Comparison of ENCODE assay signal across 8 cellular contexts in the genomic region with DNA sequence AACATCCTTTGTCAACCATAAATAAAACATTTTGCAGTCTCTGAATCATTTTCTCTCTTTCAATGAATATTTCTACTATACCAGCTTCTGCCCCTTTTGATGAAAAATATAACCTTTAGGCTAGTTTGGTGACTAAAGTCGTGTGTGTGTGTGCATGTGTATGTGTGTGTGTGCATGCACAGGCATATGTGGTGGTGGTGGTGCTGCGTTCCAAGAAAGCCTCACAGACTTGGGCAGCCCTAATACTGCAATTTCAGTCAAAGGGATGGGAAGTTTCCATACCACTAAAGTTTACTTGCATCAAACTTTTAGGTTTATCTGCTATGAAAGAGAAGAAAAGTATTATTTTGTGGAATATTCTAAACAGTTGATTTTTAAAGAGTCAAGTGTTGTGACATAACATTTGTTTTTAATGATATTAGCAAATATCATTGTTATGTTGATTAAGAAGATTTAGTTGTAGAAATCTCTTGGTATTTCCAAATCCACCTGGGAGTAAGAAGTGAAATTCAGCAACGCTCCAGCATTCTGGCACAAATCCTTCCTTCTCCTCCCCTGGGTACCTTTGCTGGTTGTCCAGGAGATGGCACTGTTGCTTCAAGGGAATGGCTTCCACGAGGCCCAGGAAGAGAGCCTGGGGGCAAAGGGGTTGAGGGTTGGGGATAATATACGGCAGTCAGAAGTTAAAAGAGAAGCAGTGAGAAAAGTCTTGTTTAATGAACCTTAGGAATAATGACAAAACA.
DNase-seq lines count a peak whose midpoint lies in the region; ATAC-seq, FAIRE-seq and TF ChIP-seq lines count a peak whose summit lies in the region.

No MANE protein-coding gene starts in this region.

- peak; percentile 92 for TF ChIP-seq CTCF in AG09319 (IDR thresholded peaks at IDR 0.05; ENCODE audit: low read depth, low read length)

- peaks cover 4 to 8% of the 10 kb centered on the region in 2 donors for H3K4me1 Mint-ChIP-seq in stimulated activated naive B cell treated with anti-CD40 and anti-IgM and Interleukin-4, amounts not matched to agents 10 μg/mL and 1 μg/mL and 100 μg/mL, for 72 hours
- H3K4me1 Mint-ChIP-seq in T-helper 2 cell treated with Interferon-gamma antibody and Interleukin-4, amounts not matched to agents 5 μg/mL and 100 μg/mL, for 36 hours (ENCODE audit: low read depth): peaks cover 2% of the 10 kb centered on the region

- ATAC-seq in GM18498 (IDR thresholded peaks at IDR 0.05; ENCODE audit: unreplicated experiment): peak; percentile 74
- peak; percentile 78 for ATAC-seq in HG03432 (IDR thresholded peaks at IDR 0.05; ENCODE audit: unreplicated experiment)
- peak; percentile 69 to 77 for ATAC-seq in stimulated activated naive B cell treated with anti-CD40 and anti-IgM and Interleukin-4, amounts not matched to agents 10 μg/mL and 1 μg/mL and 100 μg/mL, for 72 hours (replicated peaks)

- FAIRE-seq in islet of Langerhans (lab: Jason Lieb, UNC): peak; percentile 74

- DNase-seq in AG09319 (ENCODE audit: extremely low read depth, low read depth) (peak; percentile 12), NCI-H748 treated with DMSO at 0.1 percent for 48 hours (lab: John Stamatoyannopoulos, UW) (peak; percentile 70), T47D (ENCODE audit: low read depth in 1 of 2, low spot score in 1 of 2) (peak; percentile 23 to 63)
- DNase-seq in stimulated activated naive B cell treated with anti-CD40 and anti-IgM and Interleukin-4, amounts not matched to agents 10 μg/mL and 1 μg/mL and 100 μg/mL, for 72 hours: peak; percentile 15
- DNase-seq in T-helper 2 cell treated with Interferon-gamma antibody and Interleukin-4, amounts not matched to agents 5 μg/mL and 100 μg/mL, for 36 hours (ENCODE audit: low spot score): no peak

- no peak overlapping the region for H3K27ac Mint-ChIP-seq in stimulated activated naive B cell treated with anti-CD40 and anti-IgM and Interleukin-4, amounts not matched to agents 10 μg/mL and 1 μg/mL and 100 μg/mL, for 72 hours
- no peak overlapping the region for H3K27ac Mint-ChIP-seq in T-helper 2 cell treated with Interferon-gamma antibody and Interleukin-4, amounts not matched to agents 5 μg/mL and 100 μg/mL, for 36 hours

- in situ Hi-C loops in T47D (cut with HindIII; ENCODE audit: low pct_unique_long_range_greater_than_20kb, low sequenced_read_pairs): no loop called here

- no peaks in the 10 kb centered on the region for H3K36me3 Mint-ChIP-seq in stimulated activated naive B cell treated with anti-CD40 and anti-IgM and Interleukin-4, amounts not matched to agents 10 μg/mL and 1 μg/mL and 100 μg/mL, for 72 hours
- H3K36me3 Mint-ChIP-seq in T-helper 2 cell treated with Interferon-gamma antibody and Interleukin-4, amounts not matched to agents 5 μg/mL and 100 μg/mL, for 36 hours (ENCODE audit: low read depth): no peaks in the 10 kb centered on the region

- H3K27me3 Mint-ChIP-seq in stimulated activated naive B cell treated with anti-CD40 and anti-IgM and Interleukin-4, amounts not matched to agents 10 μg/mL and 1 μg/mL and 100 μg/mL, for 72 hours: no peaks in the 10 kb centered on the region
- H3K27me3 Mint-ChIP-seq in T-helper 2 cell treated with Interferon-gamma antibody and Interleukin-4, amounts not matched to agents 5 μg/mL and 100 μg/mL, for 36 hours (ENCODE audit: low read depth): peaks cover 24% of the 10 kb centered on the region

- H3K4me3 Mint-ChIP-seq in stimulated activated naive B cell treated with anti-CD40 and anti-IgM and Interleukin-4, amounts not matched to agents 10 μg/mL and 1 μg/mL and 100 μg/mL, for 72 hours: no peak overlapping the region
- no peak overlapping the region for H3K4me3 Mint-ChIP-seq in T-helper 2 cell treated with Interferon-gamma antibody and Interleukin-4, amounts not matched to agents 5 μg/mL and 100 μg/mL, for 36 hours

- H3K9me3 Mint-ChIP-seq in stimulated activated naive B cell treated with anti-CD40 and anti-IgM and Interleukin-4, amounts not matched to agents 10 μg/mL and 1 μg/mL and 100 μg/mL, for 72 hours: no peaks in the 10 kb centered on the region
- no peaks in the 10 kb centered on the region for H3K9me3 Mint-ChIP-seq in T-helper 2 cell treated with Interferon-gamma antibody and Interleukin-4, amounts not matched to agents 5 μg/mL and 100 μg/mL, for 36 hours
